In genomic region chrX:147981038-147981752, GRCh38 we compare ENCODE assay signal across 34 cellular contexts. TPM values are rescaled to one million over a fixed set of nuclear protein-coding genes. Genes with fewer than 3 reads are reported as not detected.
"Had no signal": no experiment of that assay in that cellular context is flagged by ENCODE, and none has a peak within 500 bp of the region (broad histone marks: within the 10 kb centered on the region; RNA-seq: fewer than 3 reads in every experiment).

Gene FMR1NB, plus strand, starts transcription at chrX:147981337. Its CDS starts 66 bp downstream, at chrX:147981403.

- H3K36me3 ChIP-seq: adrenal gland, esophagus muscularis mucosa, gastrocnemius medialis, heart left ventricle had no signal

- H3K4me1 ChIP-seq: adrenal gland, body of pancreas, esophagus muscularis mucosa, foreskin keratinocyte, gastrocnemius medialis, heart left ventricle had no signal

- H3K27ac ChIP-seq: adrenal gland, body of pancreas, esophagus muscularis mucosa, foreskin keratinocyte, gastrocnemius medialis, heart left ventricle had no signal

- H3K27me3 ChIP-seq: adrenal gland, body of pancreas, esophagus muscularis mucosa, foreskin keratinocyte, gastrocnemius medialis, heart left ventricle had no signal

- H3K4me3 ChIP-seq: adrenal gland, body of pancreas, esophagus muscularis mucosa, gastrocnemius medialis, heart left ventricle had no signal

- H3K9me3 ChIP-seq: adrenal gland, body of pancreas, esophagus muscularis mucosa, gastrocnemius medialis, heart left ventricle had no signal

- ATAC-seq: activated CD4-positive, alpha-beta T cell treated with anti-CD3 and anti-CD28 coated beads for 36 hours; activated CD8-positive, alpha-beta memory T cell treated with anti-CD3 and anti-CD28 coated beads, Interleukin-2, amount 10 ng/mL, durations not matched to agents 7 days and 5 days; activated CD8-positive, alpha-beta T cell treated with anti-CD3 and anti-CD28 coated beads, Interleukin-2, amount 10 ng/mL, durations not matched to agents 7 days and 5 days; activated naive CD8-positive, alpha-beta T cell treated with anti-CD3 and anti-CD28 coated beads, Interleukin-2, amount 50 U/mL, for 24 hours; body of pancreas; effector memory CD8-positive, alpha-beta T cell; foreskin keratinocyte; gastrocnemius medialis; heart left ventricle had no signal

- DNase-seq: activated CD4-positive, alpha-beta memory T cell treated with anti-CD3 and anti-CD28 coated beads for 36 hours; activated CD4-positive, alpha-beta T cell treated with anti-CD3 and anti-CD28 coated beads for 36 hours; activated CD4-positive, alpha-beta T cell treated with anti-CD3 and anti-CD28 coated beads, Interleukin-2, amount 10 ng/mL, durations not matched to agents 24 days and 14 days; activated CD4-positive, CD25-positive, alpha-beta regulatory T cell; activated CD4-positive, CD25-positive, alpha-beta regulatory T cell treated with anti-CD3 and anti-CD28 coated beads, Interleukin-2, amount 50 U/mL, for 72 hours; activated CD8-positive, alpha-beta memory T cell treated with anti-CD3 and anti-CD28 coated beads, Interleukin-2, amount 10 ng/mL, durations not matched to agents 7 days and 5 days; activated CD8-positive, alpha-beta memory T cell treated with anti-CD3 and anti-CD28 coated beads, Interleukin-2, amount 50 U/mL, for 4 hours; activated CD8-positive, alpha-beta T cell treated with anti-CD3 and anti-CD28 coated beads, Interleukin-2, amount 10 ng/mL, durations not matched to agents 7 days and 5 days; activated effector memory CD4-positive, alpha-beta T cell treated with anti-CD3 and anti-CD28 coated beads, Interleukin-2, amount 50 U/mL, for 16 hours; activated naive CD4-positive, alpha-beta T cell treated with anti-CD3 and anti-CD28 coated beads for 36 hours; activated naive CD8-positive, alpha-beta T cell treated with anti-CD3 and anti-CD28 coated beads for 36 hours; activated naive CD8-positive, alpha-beta T cell treated with anti-CD3 and anti-CD28 coated beads, Interleukin-2, amount 50 U/mL, for 24 hours; activated T-cell treated with anti-CD3 and anti-CD28 coated beads, Interleukin-2, amount 50 U/mL, for 1 hour; activated T-cell treated with anti-CD3 and anti-CD28 coated beads, Interleukin-2, amount 50 U/mL, for 48 hours; adrenal gland; amygdala; aorta; body of pancreas; caudate nucleus; cortex of kidney; dermis blood vessel endothelial cell; effector CD4-positive, alpha-beta T cell; effector memory CD8-positive, alpha-beta T cell; erythroblast; foreskin keratinocyte; gastrocnemius medialis; glutamatergic neuron; heart left ventricle; T1000 had no signal

RNA-seq across cellular contexts. Expression of gene FMR1NB, which starts in this region (rescaled TPM):
- total RNA-seq: activated CD4-positive, alpha-beta memory T cell treated with anti-CD3 and anti-CD28 coated beads for 36 hours; activated CD4-positive, alpha-beta T cell treated with anti-CD3 and anti-CD28 coated beads for 36 hours; activated CD4-positive, alpha-beta T cell treated with anti-CD3 and anti-CD28 coated beads, Interleukin-2, amount 10 ng/mL, durations not matched to agents 24 days and 14 days; activated CD8-positive, alpha-beta memory T cell treated with anti-CD3 and anti-CD28 coated beads for 36 hours; activated CD8-positive, alpha-beta memory T cell treated with anti-CD3 and anti-CD28 coated beads, Interleukin-2, amount 10 ng/mL, durations not matched to agents 7 days and 5 days; activated CD8-positive, alpha-beta T cell treated with anti-CD3 and anti-CD28 coated beads, Interleukin-2, amount 10 ng/mL, durations not matched to agents 7 days and 5 days; activated naive CD4-positive, alpha-beta T cell treated with anti-CD3 and anti-CD28 coated beads for 36 hours; activated naive CD8-positive, alpha-beta T cell treated with anti-CD3 and anti-CD28 coated beads for 36 hours; activated T-helper 1 cell treated with anti-CD3 and anti-CD28 coated beads, Interleukin-12 subunit alpha, Interleukin-12 subunit beta, Interleukin-2, Interleukin-4 antibody, amounts not matched to agents 30 ng/mL and 10 ng/mL and 1 ng/mL, durations not matched to agents 14 hours and 24 hours and 36 hours; activated T-helper 2 cell treated with anti-CD3 and anti-CD28 coated beads, Interferon-gamma antibody, Interleukin-2, Interleukin-4, amounts not matched to agents 10 μg/mL and 5 μg/mL and 100 μg/mL, durations not matched to agents 14 hours and 24 hours and 36 hours; adrenal gland; aorta; body of pancreas; chondrocyte; dermis blood vessel endothelial cell; esophagus muscularis mucosa; foreskin keratinocyte; gastrocnemius medialis; heart left ventricle had no signal
- polyA plus RNA-seq: adrenal gland, aorta, foreskin keratinocyte, heart left ventricle had no signal
